8 cellular contexts compared by ENCODE assay signal in genomic region chr3:100068758-100069345, GRCh38. TPM values are rescaled to one million over a fixed set of nuclear protein-coding genes. Genes with fewer than 3 reads are reported as not detected.
DNase-seq lines count a peak whose midpoint lies in the region; TF ChIP-seq lines count a peak whose summit lies in the region.

No MANE protein-coding gene starts in this region.

- H3K27me3 Mint-ChIP-seq in type B pancreatic cell, result no peaks in the 10 kb centered on the region

- no peaks in the 10 kb centered on the region for H3K9me2 ChIP-seq in GM23248 (ENCODE audit: insufficient read depth)

- DNase-seq in DMS79 treated with DMSO at 0.1 percent for 48 hours (lab: John Stamatoyannopoulos, UW), result peak; percentile 18
- peak; percentile 84 for DNase-seq in GM23248
- DNase-seq in MG63, result peak; percentile 70
- DNase-seq in SJCRH30, result peak; percentile 66 to 76
- peak; percentile 90 for DNase-seq in activated effector memory CD4-positive, alpha-beta T cell treated with anti-CD3 and anti-CD28 coated beads, Interleukin-2, amount 50 U/mL, for 16 hours
- peak; percentile 66 for DNase-seq in globus pallidus (ENCODE audit: low spot score)
- peak; percentile 81 for DNase-seq in pons (ENCODE audit: low spot score)
- DNase-seq in type B pancreatic cell (ENCODE audit: extremely low spot score, unreplicated experiment), result no peak

- no peak overlapping the region for H3K4me2 ChIP-seq in GM23248 (ENCODE audit: unreplicated experiment)

- H3K9me3 ChIP-seq in GM23248 (ENCODE audit: low read depth), result no peaks in the 10 kb centered on the region
- H3K9me3 ChIP-seq in MG63, result no peaks in the 10 kb centered on the region
- peaks cover 8% of the 10 kb centered on the region; the same call in 1 of the 2 replicates for H3K9me3 ChIP-seq in SJCRH30 (replicated peaks)

- no peak overlapping the region for H3K4me3 Mint-ChIP-seq in type B pancreatic cell

- H3K27ac Mint-ChIP-seq in type B pancreatic cell, result no peak overlapping the region

- no peaks in the 10 kb centered on the region for H3K9me3 Mint-ChIP-seq in type B pancreatic cell

- no peak overlapping the region for H2AFZ ChIP-seq in GM23248

- H3K27me3 ChIP-seq in GM23248 (replicated peaks; ENCODE audit: insufficient read depth), result no peaks in the 10 kb centered on the region
- H3K27me3 ChIP-seq in MG63, result no peaks in the 10 kb centered on the region
- H3K27me3 ChIP-seq in SJCRH30, result no peaks in the 10 kb centered on the region

- peak; percentile 80 for TF ChIP-seq CTCF in type B pancreatic cell (conservative IDR thresholded peaks at IDR 0.05)

- H3K4me3 ChIP-seq in GM23248 (no peak overlapping the region), MG63 (no peak overlapping the region), SJCRH30 (no peak overlapping the region)

- H3K36me3 ChIP-seq in GM23248 (ENCODE audit: low read depth) (no peaks in the 10 kb centered on the region), MG63 (no peaks in the 10 kb centered on the region), SJCRH30 (no peaks in the 10 kb centered on the region)

- no peaks in the 10 kb centered on the region for H3K79me2 ChIP-seq in GM23248 (ENCODE audit: insufficient read depth)

- H3K4me1 Mint-ChIP-seq in type B pancreatic cell (ENCODE audit: unreplicated experiment), result peaks cover 11% of the 10 kb centered on the region

- H4K20me1 ChIP-seq in GM23248 (ENCODE audit: insufficient read depth), result no peaks in the 10 kb centered on the region

- H3K27ac ChIP-seq in GM23248, result no peak overlapping the region
- no peak overlapping the region for H3K27ac ChIP-seq in SJCRH30

- no peaks in the 10 kb centered on the region for H3K36me3 Mint-ChIP-seq in type B pancreatic cell

- in situ Hi-C loops in GM23248 (cut with MboI), result loop anchor here (10.0 kb wide), 1 partner anchor 176 kb away; no protein-coding TSS in a partner anchor

- no peaks in the 10 kb centered on the region for H3F3A ChIP-seq in GM23248 (ENCODE audit: insufficient read depth)

- peaks cover 8% of the 10 kb centered on the region for H3K4me1 ChIP-seq in GM23248 (ENCODE audit: insufficient read depth)
- H3K4me1 ChIP-seq in SJCRH30, result peaks cover 35% of the 10 kb centered on the region

- H3K9ac ChIP-seq in GM23248, result no peak overlapping the region

- WGBS in GM23248 (ENCODE audit: low coverage in 1 of 2, low lambda C conversion rate in 2 of 2, missing lambda C conversion rate in 2 of 2), 2 experiments, result 14 to 17% methylated on average over 6 of the region's 6 CpGs

RNA-seq across cellular contexts. Expression of gene FILIP1L, which starts 45.4 kb away (rescaled TPM):
- total RNA-seq in GM23248 (2014; rRNA removed; shearing (Covaris generic)), result 45.0 and 48.2 TPM in 2 replicates
- 60.9 and 66.3 TPM in 2 replicates for polyA plus RNA-seq in GM23248 (2016; fragmentation: Nextera tagmentation; extraction: Ambion mirVana)
- 19.9 and 31.5 TPM in 2 replicates for total RNA-seq in MG63 (2014; rRNA removed; shearing (Covaris generic); ENCODE audit: low replicate concordance)
- total RNA-seq in SJCRH30 (2014; rRNA removed; shearing (Covaris generic)), result 3.7 and 5.0 TPM in 2 replicates
- 30.6 and 31.5 TPM in 2 replicates for total RNA-seq in type B pancreatic cell (ENCODE audit: low replicate concordance)
